Comparison of ENCODE assay signal across 7 cellular contexts in genomic region chr3:178001670-178002101, GRCh38.
DNase-seq lines count a peak whose midpoint lies in the region; ATAC-seq and TF ChIP-seq lines count a peak whose summit lies in the region.

No MANE protein-coding gene starts in this region.

- H3K36me3 ChIP-seq in osteoblast (ENCODE audit: insufficient read depth, low read length): no peaks in the 10 kb centered on the region

- H3K79me2 ChIP-seq in osteoblast (ENCODE audit: insufficient read depth, low read length): no peaks in the 10 kb centered on the region

- no peak overlapping the region for H3K4me2 ChIP-seq in osteoblast (ENCODE audit: insufficient read depth, low read length)

- TF ChIP-seq CTCF in osteoblast (IDR thresholded peaks at IDR 0.05; ENCODE audit: extremely low read depth, low read depth, low read length): no peak

- intact Hi-C loops in left colon (cut with DNase I, micrococcal nuclease): no loop called here

- no peaks in the 10 kb centered on the region for H3K4me1 ChIP-seq in osteoblast (ENCODE audit: insufficient read depth, low read length)

- DNase-seq in SKM-1 (lab: John Stamatoyannopoulos, UW; ENCODE audit: unreplicated experiment) (peak; percentile 34), osteoblast (ENCODE audit: insufficient read length, low spot score, missing footprints) (no peak), HK-2 (ENCODE audit: unreplicated experiment) (no peak), left colon (no peak), NAMALWA (ENCODE audit: low spot score) (no peak)

- H2AFZ ChIP-seq in osteoblast (ENCODE audit: low read length): peak overlapping the region; percentile 69

- H3K27ac ChIP-seq in osteoblast (ENCODE audit: low read depth, low read length): no peak overlapping the region

- ATAC-seq in GM19023 (IDR thresholded peaks at IDR 0.05; ENCODE audit: unreplicated experiment): peak; percentile 88
- peak; percentile 70 for ATAC-seq in HG02840 (IDR thresholded peaks at IDR 0.05; ENCODE audit: low FRiP score, unreplicated experiment)
- no peak for ATAC-seq in left colon

- H4K20me1 ChIP-seq in osteoblast (ENCODE audit: insufficient read depth, low read length): no peaks in the 10 kb centered on the region

- H3K4me3 ChIP-seq in osteoblast (ENCODE audit: insufficient read depth, low read length): no peak overlapping the region

- no peaks in the 10 kb centered on the region for H3K27me3 ChIP-seq in osteoblast (ENCODE audit: insufficient read depth, low read length)

- no peaks in the 10 kb centered on the region for H3K9me3 ChIP-seq in osteoblast (ENCODE audit: low read depth, low read length)
